Comparison of ENCODE assay signal across 1 cellular context in genomic region chr10:92329927-92330326, GRCh38.
TF ChIP-seq lines count a peak whose summit lies in the region.

No MANE protein-coding gene starts in this region.

TF ChIP-seq in HEK293, 187 proteins besides CTCF, POLR2A, EP300 and RAD21:
- TF ChIP-seq ZNF449 (tag by site-specific recombination; IDR thresholded peaks at IDR 0.05) = peak; percentile 74; the same call in 1 of the 2 replicates
- peak; percentile 77; the same call in 1 of the 2 replicates for TF ChIP-seq MYNN (tag by site-specific recombination; IDR thresholded peaks at IDR 0.05; ENCODE audit: borderline replicate concordance)
